In genomic region chr21:38383411-38384245, GRCh38 we compare ENCODE assay signal across 16 cellular contexts.
DNase-seq lines count a peak whose midpoint lies in the region; ATAC-seq and TF ChIP-seq lines count a peak whose summit lies in the region.
"Had no signal": no experiment of that assay in that cellular context is flagged by ENCODE, and none has a peak within 500 bp of the region (broad histone marks: within the 10 kb centered on the region; RNA-seq: fewer than 3 reads in every experiment).

No MANE protein-coding gene starts in this region.

- no peak for TF ChIP-seq POLR2A in upper lobe of left lung (IDR thresholded peaks at IDR 0.05)

- H3K27ac ChIP-seq in neuronal stem cell (replicated peaks; ENCODE audit: low read length) = no peak overlapping the region
- no peak overlapping the region for H3K27ac ChIP-seq in upper lobe of left lung
- H3K27ac ChIP-seq: 22Rv1, C4-2B had no signal

- peak overlapping the region; percentile 62 for H3K18ac ChIP-seq in neuronal stem cell (ENCODE audit: low read length)

- no peak overlapping the region for H3K4me2 ChIP-seq in neuronal stem cell (ENCODE audit: insufficient read depth, low read length, poor library complexity, severe bottlenecking)

- no peaks in the 10 kb centered on the region for H3K9me3 Mint-ChIP-seq in dendritic cell treated with granulocyte-macrophage colony-stimulating factor and Interleukin-4, amounts not matched to agents 40 ng/mL and 50 ng/mL, for 4 days

- H2BK5ac ChIP-seq in neuronal stem cell (ENCODE audit: low read length) = no peak overlapping the region

- intact Hi-C loops in Right ventricle myocardium superior (cut with DNase I) = no loop called here
- intact Hi-C loops in cardiac septum (cut with DNase I) = no loop called here
- intact Hi-C loops in dendritic cell treated with granulocyte-macrophage colony-stimulating factor and Interleukin-4, amounts not matched to agents 40 ng/mL and 50 ng/mL, for 4 days (cut with micrococcal nuclease) = no loop called here

- H3K4me1 Mint-ChIP-seq in dendritic cell treated with granulocyte-macrophage colony-stimulating factor and Interleukin-4, amounts not matched to agents 40 ng/mL and 50 ng/mL, for 4 days (ENCODE audit: low read depth) = peaks cover 48% of the 10 kb centered on the region
- H3K4me1 Mint-ChIP-seq: CD4-positive, alpha-beta memory T cell had no signal

- no peak overlapping the region for H2AK5ac ChIP-seq in neuronal stem cell (ENCODE audit: low read depth, low read length)

- peaks cover 2% of the 10 kb centered on the region for H3K27me3 Mint-ChIP-seq in dendritic cell treated with granulocyte-macrophage colony-stimulating factor and Interleukin-4, amounts not matched to agents 40 ng/mL and 50 ng/mL, for 4 days

- H3K14ac ChIP-seq in neuronal stem cell (ENCODE audit: low read length) = no peak overlapping the region

- H3K23ac ChIP-seq in neuronal stem cell (ENCODE audit: low read depth, low read length, poor library complexity) = peak overlapping the region; percentile 5

- TF ChIP-seq EP300 in upper lobe of left lung (IDR thresholded peaks at IDR 0.05) = no peak

- peak overlapping the region; percentile 51 for H3K4me3 Mint-ChIP-seq in dendritic cell treated with granulocyte-macrophage colony-stimulating factor and Interleukin-4, amounts not matched to agents 40 ng/mL and 50 ng/mL, for 4 days
- H3K4me3 Mint-ChIP-seq: CD4-positive, alpha-beta memory T cell had no signal

- no peak overlapping the region for H3K9ac ChIP-seq in neuronal stem cell (ENCODE audit: low read depth, low read length, poor library complexity)

- no peak overlapping the region for H4K91ac ChIP-seq in neuronal stem cell (ENCODE audit: low read depth, low read length, poor library complexity)

- no peak overlapping the region for H3K4ac ChIP-seq in neuronal stem cell (ENCODE audit: low read length)

- H3K36me3 ChIP-seq in neuronal stem cell (replicated peaks in 1 of 2; ENCODE audit: control insufficient read depth in 2 of 2, insufficient read depth in 2 of 2, low read length in 2 of 2) (no peaks in the 10 kb centered on the region), upper lobe of left lung (peaks cover 0 to 28% (median 1%) of the 10 kb centered on the region in 4 donors)
- H3K36me3 ChIP-seq: HAP-1 had no signal

- no peaks in the 10 kb centered on the region for H3K36me3 Mint-ChIP-seq in dendritic cell treated with granulocyte-macrophage colony-stimulating factor and Interleukin-4, amounts not matched to agents 40 ng/mL and 50 ng/mL, for 4 days (ENCODE audit: low read depth)
- H3K36me3 Mint-ChIP-seq: CD4-positive, alpha-beta memory T cell had no signal

- no peak for TF ChIP-seq CTCF in upper lobe of left lung (IDR thresholded peaks at IDR 0.05)

- H3K4me3 ChIP-seq in neuronal stem cell (ENCODE audit: low read length in 2 of 2) (no peak overlapping the region), upper lobe of left lung (no peak overlapping the region)
- H3K4me3 ChIP-seq: GM12878, HAP-1 had no signal

- no peak overlapping the region for H2BK15ac ChIP-seq in neuronal stem cell (ENCODE audit: low read length)

- no CpG with 5 or more reads among the region's 34 CpGs for WGBS in neuronal stem cell (ENCODE audit: extremely low coverage in 2 of 2, insufficient read length in 2 of 2, insufficient replicate concordance in 1 of 2), 2 donors
- 82 to 92% methylated on average over 23 to 34 of the region's 34 CpGs for WGBS in upper lobe of left lung, 2 donors

- H2BK12ac ChIP-seq in neuronal stem cell (ENCODE audit: low read length) = no peak overlapping the region

- ATAC-seq in Right ventricle myocardium superior (ENCODE audit: poor library complexity) (no peak), upper lobe of left lung (ENCODE audit: low FRiP score in 2 of 2) (peak; percentile 18 to 29)
- ATAC-seq: GM12878, HepG2 had no signal

- H3K27me3 ChIP-seq in neuronal stem cell (ENCODE audit: control insufficient read depth in 3 of 3, insufficient read depth in 3 of 3, low read depth in 1 of 3, low read length in 3 of 3) (no peaks in the 10 kb centered on the region), upper lobe of left lung (no peaks in the 10 kb centered on the region)

- peak overlapping the region; percentile 80 for H3K27ac Mint-ChIP-seq in dendritic cell treated with granulocyte-macrophage colony-stimulating factor and Interleukin-4, amounts not matched to agents 40 ng/mL and 50 ng/mL, for 4 days
- H3K27ac Mint-ChIP-seq: CD4-positive, alpha-beta memory T cell had no signal

- no peaks in the 10 kb centered on the region for H3K9me3 ChIP-seq in neuronal stem cell (replicated peaks in 1 of 2; ENCODE audit: control insufficient read depth in 2 of 2, insufficient read depth in 1 of 2, low read depth in 1 of 2, low read length in 2 of 2)
- no peaks in the 10 kb centered on the region for H3K9me3 ChIP-seq in upper lobe of left lung
- H3K9me3 ChIP-seq: HAP-1 had no signal

- H3K79me1 ChIP-seq in neuronal stem cell (ENCODE audit: low read depth, low read length) = no peaks in the 10 kb centered on the region

- no peak overlapping the region for H2BK120ac ChIP-seq in neuronal stem cell (ENCODE audit: low read depth, low read length)

- DNase-seq in Right ventricle myocardium superior = peak; percentile 40
- no peak for DNase-seq in cardiac septum (ENCODE audit: low spot score)
- DNase-seq in neuronal stem cell (ENCODE audit: low spot score) = no peak
- peak in 1 of 2 donors; percentile 69 for DNase-seq in upper lobe of left lung
- no peak for DNase-seq in NCI-H748 treated with DMSO at 0.1 percent for 48 hours (lab: John Stamatoyannopoulos, UW)
- DNase-seq in SKM-1 treated with dmso at 0.1 percent for 144 hours (lab: John Stamatoyannopoulos, UW; ENCODE audit: unreplicated experiment) = no peak
- DNase-seq in H4 (ENCODE audit: low spot score) = no peak
- DNase-seq: CD4-positive, alpha-beta memory T cell; DMS79; GOT3 had no signal

- H3K4me1 ChIP-seq in neuronal stem cell (ENCODE audit: control insufficient read depth in 2 of 2, insufficient read depth in 1 of 2, low read depth in 1 of 2, low read length in 2 of 2) (no peaks in the 10 kb centered on the region), upper lobe of left lung (peaks cover 0 to 7% (median 3%) of the 10 kb centered on the region in 4 donors)
- H3K4me1 ChIP-seq: HAP-1 had no signal

- no peak overlapping the region for H2AFZ ChIP-seq in neuronal stem cell (ENCODE audit: low read length)

- peak overlapping the region; percentile 45 for H4K8ac ChIP-seq in neuronal stem cell (ENCODE audit: low read depth, low read length)
